In genomic region chr2:157262248-157262647, GRCh38 we compare ENCODE assay signal across 22 cellular contexts. TPM values are rescaled to one million over a fixed set of nuclear protein-coding genes. Genes with fewer than 3 reads are reported as not detected.
DNase-seq lines count a peak whose midpoint lies in the region; ATAC-seq, FAIRE-seq and TF ChIP-seq lines count a peak whose summit lies in the region.
"Had no signal": no experiment of that assay in that cellular context is flagged by ENCODE, and none has a peak within 500 bp of the region (broad histone marks: within the 10 kb centered on the region; RNA-seq: fewer than 3 reads in every experiment).

No MANE protein-coding gene starts in this region.

- H3K27ac ChIP-seq in A549: peak overlapping the region; percentile 62; a peak in 5 of 6 replicates
- H3K27ac ChIP-seq in fibroblast of lung (ENCODE audit: insufficient read depth, low read length): no peak overlapping the region
- no peak overlapping the region for H3K27ac ChIP-seq in mammary epithelial cell (ENCODE audit: insufficient read depth, low read depth, low read length)
- H3K27ac ChIP-seq: C4-2B, HL-60 had no signal

- no peak for FAIRE-seq in A549 (lab: Jason Lieb, UNC)
- FAIRE-seq: HTR-8/SVneo had no signal

- H3K36me3 ChIP-seq in fibroblast of lung (ENCODE audit: control insufficient read depth, insufficient read depth, low read length): no peaks in the 10 kb centered on the region
- H3K36me3 ChIP-seq in mammary epithelial cell (ENCODE audit: insufficient read depth, low read length): no peaks in the 10 kb centered on the region
- no peaks in the 10 kb centered on the region for H3K36me3 ChIP-seq in BE2C

- no peaks in the 10 kb centered on the region for H3K9me3 ChIP-seq in A549
- H3K9me3 ChIP-seq in fibroblast of lung (ENCODE audit: control insufficient read depth, insufficient read depth, low read depth, low read length): no peaks in the 10 kb centered on the region
- H3K9me3 ChIP-seq in mammary epithelial cell (replicated peaks; ENCODE audit: insufficient read depth, low read length): no peaks in the 10 kb centered on the region
- H3K9me3 ChIP-seq in BE2C: no peaks in the 10 kb centered on the region
- H3K9me3 ChIP-seq: Caco-2 had no signal

- no peak overlapping the region for H3K4me3 ChIP-seq in A549
- H3K4me3 ChIP-seq in fibroblast of lung (replicated peaks in 1 of 4; ENCODE audit: control extremely low read depth in 1 of 4, insufficient read depth in 1 of 4, low read depth in 3 of 4, low read length in 4 of 4): peak overlapping the region in 1 of 4 experiments; percentile 76
- H3K4me3 ChIP-seq in mammary epithelial cell (replicated peaks in 1 of 3; ENCODE audit: insufficient read depth in 1 of 3, low read depth in 2 of 3, low read length in 3 of 3): no peak overlapping the region
- H3K4me3 ChIP-seq in BE2C (ENCODE audit: low read depth, low read length): no peak overlapping the region

- H3K4me1 ChIP-seq in A549 (peaks cover 57% of the 10 kb centered on the region), fibroblast of lung (ENCODE audit: control insufficient read depth, extremely low read depth, insufficient read depth, low read length) (peaks cover 11% of the 10 kb centered on the region), mammary epithelial cell (ENCODE audit: insufficient read depth, low read length) (peaks cover 38% of the 10 kb centered on the region), BE2C (no peaks in the 10 kb centered on the region)

- peaks cover 14% of the 10 kb centered on the region for H3K4me1 Mint-ChIP-seq in MCF 10A (ENCODE audit: insufficient read depth, unreplicated experiment)

- intact Hi-C loops in mammary epithelial cell (cut with micrococcal nuclease): no loop called here
- intact Hi-C loops in MCF 10A (cut with micrococcal nuclease): no loop called here

- no peak overlapping the region for H3K27ac Mint-ChIP-seq in MCF 10A (ENCODE audit: low read depth, unreplicated experiment)
- H3K27ac Mint-ChIP-seq: T-cell had no signal

- no peaks in the 10 kb centered on the region for H3K36me3 Mint-ChIP-seq in MCF 10A (ENCODE audit: insufficient read depth, unreplicated experiment)
- H3K36me3 Mint-ChIP-seq: T-cell had no signal

- no peak overlapping the region for H2AFZ ChIP-seq in fibroblast of lung (ENCODE audit: low read length)
- H2AFZ ChIP-seq in mammary epithelial cell (ENCODE audit: low read depth, low read length): no peak overlapping the region

- H3K27me3 Mint-ChIP-seq in MCF 10A (ENCODE audit: insufficient read depth, unreplicated experiment): no peaks in the 10 kb centered on the region

- H3K4me2 ChIP-seq in A549: peak overlapping the region; percentile 78; the same call in 2 of the 3 replicates
- H3K4me2 ChIP-seq in fibroblast of lung (ENCODE audit: extremely low read depth, insufficient read depth, low read length): peak overlapping the region; percentile 11
- no peak overlapping the region for H3K4me2 ChIP-seq in mammary epithelial cell (ENCODE audit: insufficient read depth, low read depth, low read length)

- dilution Hi-C loops in mammary epithelial cell (cut with HindIII; ENCODE audit: low sequenced_read_pairs): no loop called here

- no peak for TF ChIP-seq EP300 in A549 (IDR thresholded peaks at IDR 0.05)

- WGBS in A549 (ENCODE audit: missing lambda C conversion rate): 93% methylated on average over 3 of the region's 3 CpGs
- WGBS in mammary epithelial cell (ENCODE audit: low coverage, missing lambda C conversion rate): 94% methylated on average over 3 of the region's 3 CpGs

- no TSS peak for BruUV-seq in mammary epithelial cell (replicated peaks; lab: Mats Ljungman, UMichigan)
- no TSS peak for BruUV-seq in MCF 10A (replicated peaks; lab: Mats Ljungman, UMichigan)

- no peak overlapping the region for H3K4me3 Mint-ChIP-seq in MCF 10A (ENCODE audit: unreplicated experiment)
- H3K4me3 Mint-ChIP-seq: T-cell had no signal

- H4K20me1 ChIP-seq in fibroblast of lung (ENCODE audit: control insufficient read depth, extremely low read depth, insufficient read depth, low read length) (no peaks in the 10 kb centered on the region), mammary epithelial cell (ENCODE audit: insufficient read depth, low read length) (no peaks in the 10 kb centered on the region)

- TF ChIP-seq CTCF in A549 (IDR thresholded peaks at IDR 0.05) (no peak), fibroblast of lung (conservative IDR thresholded peaks at IDR 0.05 in 1 of 2, IDR thresholded peaks at IDR 0.05 in 1 of 2; ENCODE audit: low read depth in 1 of 2, low read length in 2 of 2) (no peak), mammary epithelial cell (conservative IDR thresholded peaks at IDR 0.05 in 1 of 2, IDR thresholded peaks at IDR 0.05 in 1 of 2; ENCODE audit: extremely low read depth in 1 of 2, insufficient read depth in 1 of 2, low read depth in 1 of 2, low read length in 2 of 2) (no peak), MCF 10A (IDR thresholded peaks at IDR 0.05; ENCODE audit: unreplicated experiment) (no peak), BE2C (IDR thresholded peaks at IDR 0.05; ENCODE audit: low read depth, low read length) (no peak)

- H3K79me2 ChIP-seq in fibroblast of lung (ENCODE audit: control insufficient read depth, insufficient read depth, low read length) (peaks cover 16% of the 10 kb centered on the region), mammary epithelial cell (ENCODE audit: insufficient read depth, low read length) (peaks cover 28% of the 10 kb centered on the region)

- TF ChIP-seq POLR2A in A549 (IDR thresholded peaks at IDR 0.05; ENCODE audit: low read length): no peak

- ATAC-seq in A549 (no peak), GM19043 (IDR thresholded peaks at IDR 0.05; ENCODE audit: low read depth, unreplicated experiment) (peak; percentile 37), GM21515 (IDR thresholded peaks at IDR 0.05; ENCODE audit: unreplicated experiment) (no peak)
- ATAC-seq: Panc1, T-cell had no signal

- in situ Hi-C loops in mammary epithelial cell (cut with MboI; ENCODE audit: low sequenced_read_pairs in 2 of 2): no loop called here

- DNase-seq in A549 (ENCODE audit: low read depth in 1 of 2, low spot score in 1 of 2) (no peak), M059J (ENCODE audit: low read depth) (peak; percentile 7), fibroblast of lung (ENCODE audit: low read depth in 2 of 2) (no peak), mammary epithelial cell (no peak), MCF 10A (ENCODE audit: unreplicated experiment) (no peak), BE2C (no peak)
- DNase-seq: 8988T, Caco-2, MV-4-11, NCI-H1417 treated with DMSO at 0.1 percent for 48 hours, NCI-H2029, NCI-H2171 treated with DMSO at 0.1 percent for 48 hours, NCI-H446 treated with DMSO at 0.1 percent for 48 hours, NCI-H774, T-cell had no signal

- POLR2A ChIA-PET in A549 (lab: Yijun Ruan, JAX) (no interaction called here), MCF 10A (lab: Yijun Ruan, JAX) (interaction anchor here (0.8 to 3.4 kb wide), 2 partner anchors 14 to 17 kb away, joined by 3 to 30 read pairs; no protein-coding TSS in a partner anchor)

- no peaks in the 10 kb centered on the region for H3K9me3 Mint-ChIP-seq in MCF 10A (ENCODE audit: unreplicated experiment)
- H3K9me3 Mint-ChIP-seq: T-cell had no signal

- H3K27me3 ChIP-seq in fibroblast of lung (ENCODE audit: control insufficient read depth, insufficient read depth, low read length) (no peaks in the 10 kb centered on the region), mammary epithelial cell (ENCODE audit: insufficient read depth, low read length) (no peaks in the 10 kb centered on the region), BE2C (no peaks in the 10 kb centered on the region)

- no peak overlapping the region for H3K9ac ChIP-seq in fibroblast of lung (ENCODE audit: insufficient read depth, low read length)
- no peak overlapping the region for H3K9ac ChIP-seq in mammary epithelial cell (ENCODE audit: insufficient read depth, low read length)

- no peak for TF ChIP-seq RAD21 in A549 (conservative IDR thresholded peaks at IDR 0.05 in 1 of 2, IDR thresholded peaks at IDR 0.05 in 1 of 2)

- CTCF ChIA-PET in A549 (lab: Yijun Ruan, JAX): interaction anchor here (0.6 to 1.9 kb wide), 2 partner anchors 41 to 156 kb away, joined by 3 to 8 read pairs; no protein-coding TSS in a partner anchor
- CTCF ChIA-PET in mammary epithelial cell (lab: Charles Lee; ENCODE audit: low non-redundant PET): no interaction called here
- CTCF ChIA-PET in MCF 10A (lab: Yijun Ruan, JAX): interaction anchor here (0.6 to 1.9 kb wide), 3 partner anchors 39 to 145 kb away, joined by 3 to 8 read pairs (median 3); no protein-coding TSS in a partner anchor

TF ChIP-seq in A549, 52 proteins besides CTCF, POLR2A, EP300 and RAD21:
- TF ChIP-seq, protein P1, sequence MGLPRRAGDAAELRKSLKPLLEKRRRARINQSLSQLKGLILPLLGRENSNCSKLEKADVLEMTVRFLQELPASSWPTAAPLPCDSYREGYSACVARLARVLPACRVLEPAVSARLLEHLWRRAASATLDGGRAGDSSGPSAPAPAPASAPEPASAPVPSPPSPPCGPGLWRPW (IDR thresholded peaks at IDR 0.05): no peak
- TF ChIP-seq KDM1A (IDR thresholded peaks at IDR 0.05; ENCODE audit: low read depth): no peak
- no peak for TF ChIP-seq HOXB13 (CRISPR knock-in tag; IDR thresholded peaks at IDR 0.05; ENCODE audit: low read depth)
- TF ChIP-seq CHD4 (IDR thresholded peaks at IDR 0.05; ENCODE audit: borderline replicate concordance): no peak
- TF ChIP-seq RCOR1 (IDR thresholded peaks at IDR 0.05; ENCODE audit: low read depth, low read length): no peak
- no peak for TF ChIP-seq ZC3H11A (IDR thresholded peaks at IDR 0.05)
- TF ChIP-seq FOSL2 (IDR thresholded peaks at IDR 0.05): no peak
- TF ChIP-seq FOSL2 (CRISPR knock-in tag; IDR thresholded peaks at IDR 0.05): no peak

RNA-seq across cellular contexts. Expression of gene GALNT5, which starts 4.7 kb away (rescaled TPM):
- polyA plus RNA-seq in A549 (2011; rRNA removed) (3.0 and 3.3 TPM in 2 replicates), A549 (2017; fragmentation: RNase III; extraction: RNeasy Plus Mini Kit Qiagen cat#74134 plus additional on column Dnase treatment) (2.3 to 3.2 TPM (median 2.9 TPM) in 3 replicates), fibroblast of lung (51.5 and 63.7 TPM in 2 replicates), mammary epithelial cell (10.4 TPM)
- polyA plus RNA-seq in A549 (2012; cell fraction: cytosol; rRNA removed): 0.28 and 0.31 TPM in 2 replicates
- 0.32 and 0.54 TPM in 2 replicates for polyA plus RNA-seq in A549 (2012; cell fraction: nucleus; rRNA removed)
- polyA minus RNA-seq in A549 (2011; rRNA and poly(A)+ RNA removed): 1.6 and 3.3 TPM in 2 replicates
- 28.8 and 36.1 TPM in 2 replicates for total RNA-seq in M059J (2014; rRNA removed; shearing (Covaris generic))
- total RNA-seq in fibroblast of lung (32.4 and 199 TPM in 2 replicates), mammary epithelial cell (10 to 100 TPM; 12.7 to 33.7 TPM), MCF 10A (2022) (not detected in 2 replicates)
- polyA plus RNA-seq in fibroblast of lung (2012): 42.5 and 54.5 TPM in 2 replicates
- polyA minus RNA-seq in fibroblast of lung (ENCODE audit: low replicate concordance) (12.8 and 17.8 TPM in 2 replicates), mammary epithelial cell (17.4 TPM)
- not detected for polyA plus RNA-seq in BE2C (2012; ENCODE audit: insufficient read depth, insufficient read length, low read depth)
- total RNA-seq: SK-MEL-5 had no signal

Comparison
In these comparisons a context has a peak if more than half of its experiments do, and no peak if none do; other contexts are left out.
1. RNA of gene GALNT5, which starts 4.7 kb away (total RNA-seq): 32.4 to 199 TPM in fibroblast of lung, 28.8 to 36.1 TPM in M059J and 12.7 to 33.7 TPM in mammary epithelial cell; not detected in MCF 10A; every median in the first group is over 10 times any median in the second.
2. H3K27ac ChIP-seq: peak in A549 (2 of 2); none in fibroblast of lung (single experiment) and mammary epithelial cell (single experiment).